ENCODE assay signal across 1 cellular context in the genomic region with DNA sequence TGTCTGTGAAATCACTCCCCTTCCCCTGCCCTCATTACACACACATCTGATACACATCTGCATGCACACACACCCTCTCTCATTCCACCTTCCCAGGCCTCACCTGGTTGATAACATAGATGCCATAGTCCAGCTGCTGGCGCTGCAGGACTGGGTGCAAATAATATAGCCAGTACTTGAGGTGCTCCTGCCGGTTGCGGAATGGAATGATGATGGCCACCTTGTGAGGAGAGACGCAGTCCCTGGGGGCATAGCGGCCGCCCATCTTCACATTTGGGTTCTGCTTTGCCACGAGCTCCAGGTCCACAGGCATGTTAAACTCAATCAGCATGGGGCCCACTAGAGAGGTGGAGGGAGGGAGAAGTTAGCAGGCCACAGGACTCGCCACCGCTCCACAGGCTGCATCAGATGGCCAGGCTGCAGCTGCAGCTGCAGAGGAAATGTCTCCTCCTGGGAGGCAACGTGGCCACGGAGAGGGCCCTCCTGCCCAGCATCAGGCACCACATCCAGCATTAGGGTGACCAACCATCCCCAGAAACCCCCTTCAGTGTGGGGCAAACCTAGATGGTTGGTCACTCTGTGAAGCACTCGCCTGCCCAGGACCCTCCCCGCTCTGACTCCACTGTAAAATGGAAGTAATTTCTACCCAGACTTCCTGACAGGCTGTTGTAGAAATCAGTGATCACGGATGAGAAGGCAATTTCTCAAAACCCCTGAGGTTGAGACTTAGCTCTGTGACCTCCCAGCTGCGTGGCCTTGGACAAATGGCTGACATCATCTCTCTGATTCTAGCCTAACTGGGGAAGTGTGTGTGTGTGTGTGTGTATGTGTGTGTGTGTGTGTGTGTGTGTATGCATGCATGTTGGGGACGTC.
TF ChIP-seq lines count a peak whose summit lies in the region.

No MANE protein-coding gene starts in this region.

TF ChIP-seq in endothelial cell of umbilical vein, 7 proteins besides CTCF, POLR2A, EP300 and RAD21:
- no peak for TF ChIP-seq MYC (IDR thresholded peaks at IDR 0.05; ENCODE audit: low read depth, low read length)
- TF ChIP-seq FOS (IDR thresholded peaks at IDR 0.05; ENCODE audit: borderline replicate concordance, insufficient read depth, low read length) = no peak
